9 cellular contexts compared by ENCODE assay signal in genomic region chr9:120531683-120532300, GRCh38. TPM values are rescaled to one million over a fixed set of nuclear protein-coding genes. Genes with fewer than 3 reads are reported as not detected.
DNase-seq lines count a peak whose midpoint lies in the region; ATAC-seq and TF ChIP-seq lines count a peak whose summit lies in the region.
"Had no signal": no experiment of that assay in that cellular context is flagged by ENCODE, and none has a peak within 500 bp of the region (broad histone marks: within the 10 kb centered on the region; RNA-seq: fewer than 3 reads in every experiment).

No MANE protein-coding gene starts in this region.

- no peak for TF ChIP-seq POLR2A in suprapubic skin (IDR thresholded peaks at IDR 0.05)

- in situ Hi-C loops in KBM-7 (cut with MboI; ENCODE audit: low pct_unique_long_range_greater_than_20kb, low sequenced_read_pairs) = no loop called here

- H3K4me1 Mint-ChIP-seq in immature natural killer cell = peaks cover 0 to 4% of the 10 kb centered on the region in 2 donors

- TF ChIP-seq CTCF in RWPE2 (IDR thresholded peaks at IDR 0.05; ENCODE audit: poor library complexity, severe bottlenecking) (peak; percentile 81), foreskin keratinocyte (conservative IDR thresholded peaks at IDR 0.05) (peak; percentile 74), suprapubic skin (IDR thresholded peaks at IDR 0.05) (peak; percentile 8 to 33)

- no peak overlapping the region for H3K4me3 Mint-ChIP-seq in immature natural killer cell

- H3K4me1 ChIP-seq in RWPE2 (ENCODE audit: insufficient read depth, poor library complexity, severe bottlenecking) (peaks cover 20% of the 10 kb centered on the region), foreskin keratinocyte (peaks cover 15% of the 10 kb centered on the region), suprapubic skin (peaks cover 32% of the 10 kb centered on the region)

- H3K27ac ChIP-seq in RWPE2 (ENCODE audit: poor library complexity, severe bottlenecking) (peak overlapping the region; percentile 95), foreskin keratinocyte (peak overlapping the region; percentile 81), suprapubic skin (peak overlapping the region; percentile 95)
- H3K27ac ChIP-seq: SK-N-MC had no signal

- WGBS in suprapubic skin = 49% methylated on average over 2 of the region's 2 CpGs

- peaks cover 46 to 87% (median 56%) of the 10 kb centered on the region in 3 donors for H3K36me3 Mint-ChIP-seq in immature natural killer cell

- H3K9me3 ChIP-seq in RWPE2 (ENCODE audit: severe bottlenecking) (no peaks in the 10 kb centered on the region), suprapubic skin (no peaks in the 10 kb centered on the region)

- peaks cover 0 to 2% (median 0%) of the 10 kb centered on the region in 3 donors for H3K27me3 Mint-ChIP-seq in immature natural killer cell (ENCODE audit: low read depth in 3 of 3)

- DNase-seq in EL (peak; percentile 34), KBM-7 (peak; percentile 35), RWPE2 (ENCODE audit: low spot score) (no peak), foreskin keratinocyte (peak; percentile 26 to 60), suprapubic skin (ENCODE audit: low spot score in 2 of 2) (no peak), immature natural killer cell (no peak), activated gamma-delta T cell treated with Interleukin-2 at 50 U/mL for 16 hours (no peak)

- H3K4me3 ChIP-seq in RWPE2 (ENCODE audit: severe bottlenecking) (no peak overlapping the region), suprapubic skin (no peak overlapping the region)
- H3K4me3 ChIP-seq: SK-N-MC had no signal

- ATAC-seq in RWPE2 (ENCODE audit: low read depth) (peak; percentile 51), foreskin keratinocyte (peak; percentile 67), GM18511 (IDR thresholded peaks at IDR 0.05; ENCODE audit: unreplicated experiment) (no peak)

- peaks cover 59% of the 10 kb centered on the region for H3K36me3 ChIP-seq in RWPE2 (ENCODE audit: low read depth)
- peaks cover 63% of the 10 kb centered on the region for H3K36me3 ChIP-seq in suprapubic skin

- H3K27ac Mint-ChIP-seq in immature natural killer cell = no peak overlapping the region

- H3K27me3 ChIP-seq in RWPE2 (ENCODE audit: insufficient read depth, poor library complexity, severe bottlenecking) (no peaks in the 10 kb centered on the region), foreskin keratinocyte (no peaks in the 10 kb centered on the region), suprapubic skin (no peaks in the 10 kb centered on the region)

- TF ChIP-seq EP300 in suprapubic skin (IDR thresholded peaks at IDR 0.05) = no peak

- no peaks in the 10 kb centered on the region for H3K9me3 Mint-ChIP-seq in immature natural killer cell

RNA-seq across cellular contexts. Expression of gene CDK5RAP2, which starts 48.2 kb away (rescaled TPM):
- total RNA-seq in foreskin keratinocyte = 44.5 and 46.0 TPM in 2 replicates
- 31.8 and 32.3 TPM in 2 replicates for polyA plus RNA-seq in foreskin keratinocyte
- total RNA-seq in suprapubic skin = 100 to 1,000 TPM in 1 of 4 donors, 10 to 100 TPM in 3; 60.1 to 105 (median 64.3) TPM
- polyA plus RNA-seq in immature natural killer cell = 10 to 100 TPM in 2 of 3 donors, 1 to 10 TPM in 1; 6.7 to 32.7 (median 11.6) TPM

Comparison
In these comparisons a context has a peak if more than half of its experiments do, and no peak if none do; other contexts are left out.
1. DNase-seq: peak in EL (single experiment), KBM-7 (single experiment) and foreskin keratinocyte (2 of 2); none in RWPE2 (single experiment), suprapubic skin (0 of 2), immature natural killer cell (0 of 3) and activated gamma-delta T cell treated with Interleukin-2 at 50 U/mL for 16 hours (single experiment).
2. CTCF ChIP-seq: peak in every context shown above with its lines; median percentile 81 in RWPE2; 74 in foreskin keratinocyte; 20 in suprapubic skin.
3. Peak in every context shown above with its lines, with median percentiles within 50 percentile points of each other: H3K27ac ChIP-seq.